In genomic region chr12:42338280-42338679, GRCh38 we compare ENCODE assay signal across 16 cellular contexts. TPM values are rescaled to one million over a fixed set of nuclear protein-coding genes. Genes with fewer than 3 reads are reported as not detected.
A peak's percentile ranks its signal among the peaks of the same experiment; 100 is the strongest.
DNase-seq lines count a peak whose midpoint lies in the region; ATAC-seq and TF ChIP-seq lines count a peak whose summit lies in the region.
"Had no signal": no experiment of that assay in that cellular context is flagged by ENCODE, and none has a peak within 500 bp of the region (broad histone marks: within the 10 kb centered on the region; RNA-seq: fewer than 3 reads in every experiment).

No MANE protein-coding gene starts in this region.

- H3K4me1 Mint-ChIP-seq in activated CD8-positive, alpha-beta T cell treated with anti-CD3 and anti-CD28 coated beads, Interleukin-2, amount 10 ng/mL, durations not matched to agents 7 days and 5 days (ENCODE audit: low read depth), result peaks cover 26% of the 10 kb centered on the region
- H3K4me1 Mint-ChIP-seq in endothelial cell (ENCODE audit: unreplicated experiment), result peaks cover 9% of the 10 kb centered on the region

- no peak overlapping the region for H3K4me3 ChIP-seq in cardiac muscle cell

- peaks cover 30% of the 10 kb centered on the region for H3K36me3 Mint-ChIP-seq in activated CD8-positive, alpha-beta T cell treated with anti-CD3 and anti-CD28 coated beads, Interleukin-2, amount 10 ng/mL, durations not matched to agents 7 days and 5 days (ENCODE audit: low read depth)
- H3K36me3 Mint-ChIP-seq in endothelial cell (ENCODE audit: low read depth, unreplicated experiment), result no peaks in the 10 kb centered on the region

- peak overlapping the region; percentile 17 for H3K27ac ChIP-seq in cardiac muscle cell

- no peaks in the 10 kb centered on the region for H3K27me3 Mint-ChIP-seq in activated CD8-positive, alpha-beta T cell treated with anti-CD3 and anti-CD28 coated beads, Interleukin-2, amount 10 ng/mL, durations not matched to agents 7 days and 5 days (ENCODE audit: low read depth)
- no peaks in the 10 kb centered on the region for H3K27me3 Mint-ChIP-seq in endothelial cell (ENCODE audit: unreplicated experiment)

- H3K4me3 Mint-ChIP-seq in activated CD8-positive, alpha-beta T cell treated with anti-CD3 and anti-CD28 coated beads, Interleukin-2, amount 10 ng/mL, durations not matched to agents 7 days and 5 days, result no peak overlapping the region
- no peak overlapping the region for H3K4me3 Mint-ChIP-seq in endothelial cell (ENCODE audit: unreplicated experiment)

- peak overlapping the region; percentile 21 for H3K27ac Mint-ChIP-seq in activated CD8-positive, alpha-beta T cell treated with anti-CD3 and anti-CD28 coated beads, Interleukin-2, amount 10 ng/mL, durations not matched to agents 7 days and 5 days
- H3K27ac Mint-ChIP-seq in endothelial cell (ENCODE audit: unreplicated experiment), result peak overlapping the region; percentile 1

- TF ChIP-seq CTCF in cardiac muscle cell (IDR thresholded peaks at IDR 0.05; ENCODE audit: low read depth, low read length) (no peak), endothelial cell (IDR thresholded peaks at IDR 0.05; ENCODE audit: unreplicated experiment) (no peak)

- no peaks in the 10 kb centered on the region for H3K27me3 ChIP-seq in cardiac muscle cell

- DNase-seq in cardiac muscle cell (ENCODE audit: low read depth in 1 of 2, low spot score in 1 of 2), result no peak
- DNase-seq in left ventricle myocardium superior, result no peak
- peak; percentile 18 for DNase-seq in OCI-M1 (lab: John Stamatoyannopoulos, UW)
- no peak for DNase-seq in activated CD8-positive, alpha-beta T cell treated with anti-CD3 and anti-CD28 coated beads, Interleukin-2, amount 10 ng/mL, durations not matched to agents 7 days and 5 days
- no peak for DNase-seq in endothelial cell (ENCODE audit: low spot score)
- no peak for DNase-seq in HK-2 (ENCODE audit: unreplicated experiment)
- DNase-seq: AML-193, DND-41, GDM1, IMR-90, MV-4-11, NCI-H1417 treated with DMSO at 0.1 percent for 48 hours, NCI-H2029 treated with DMSO at 0.1 percent for 48 hours, NCI-H524 had no signal

- peaks cover 5% of the 10 kb centered on the region for H3K4me1 ChIP-seq in cardiac muscle cell (ENCODE audit: low read depth)

- no peaks in the 10 kb centered on the region for H3K9me3 Mint-ChIP-seq in activated CD8-positive, alpha-beta T cell treated with anti-CD3 and anti-CD28 coated beads, Interleukin-2, amount 10 ng/mL, durations not matched to agents 7 days and 5 days (ENCODE audit: insufficient read depth)
- H3K9me3 Mint-ChIP-seq in endothelial cell (ENCODE audit: unreplicated experiment), result no peaks in the 10 kb centered on the region

- POLR2A ChIA-PET in activated CD8-positive, alpha-beta T cell treated with anti-CD3 and anti-CD28 coated beads, Interleukin-2, amount 10 ng/mL, durations not matched to agents 7 days and 5 days (lab: Charles Lee), result no interaction called here

- no peaks in the 10 kb centered on the region for H3K9me3 ChIP-seq in cardiac muscle cell (ENCODE audit: low read depth)

- H3K36me3 ChIP-seq in cardiac muscle cell, result peaks cover 11% of the 10 kb centered on the region

- ATAC-seq in left ventricle myocardium superior (no peak), HG03460 (IDR thresholded peaks at IDR 0.05; ENCODE audit: unreplicated experiment) (no peak), GM19395 (IDR thresholded peaks at IDR 0.05; ENCODE audit: unreplicated experiment) (no peak)
- ATAC-seq in activated CD8-positive, alpha-beta T cell treated with anti-CD3 and anti-CD28 coated beads, Interleukin-2, amount 10 ng/mL, durations not matched to agents 7 days and 5 days, result no peak

- intact Hi-C loops in left ventricle myocardium superior (cut with micrococcal nuclease), result loop anchor here (2.0 to 10.0 kb wide), 2 partner anchors 209 to 1063 kb away; no protein-coding TSS in a partner anchor

- CTCF ChIA-PET in activated CD8-positive, alpha-beta T cell treated with anti-CD3 and anti-CD28 coated beads, Interleukin-2, amount 10 ng/mL, durations not matched to agents 7 days and 5 days (lab: Charles Lee), result interaction anchor here (2.4 kb wide), 1 partner anchor 34 kb away, joined by 8 read pairs; no protein-coding TSS in a partner anchor

RNA-seq across cellular contexts. Expression of gene PPHLN1, which starts 12.3 kb away (rescaled TPM):
- total RNA-seq in cardiac muscle cell, result 77.6 and 87.8 TPM in 2 replicates
- polyA plus RNA-seq in cardiac muscle cell, result 70.6 and 93.0 TPM in 2 replicates
- total RNA-seq in left ventricle myocardium superior, result 27.8 TPM
- 10 to 100 TPM; 76.9 to 79.3 TPM for total RNA-seq in activated CD8-positive, alpha-beta T cell treated with anti-CD3 and anti-CD28 coated beads, Interleukin-2, amount 10 ng/mL, durations not matched to agents 7 days and 5 days
- 50.3 TPM for total RNA-seq in endothelial cell (ENCODE audit: unreplicated experiment)

RNA-seq across cellular contexts. Expression of gene ZCRB1, which starts 12.4 kb away (rescaled TPM):
- total RNA-seq in cardiac muscle cell (30.2 and 30.4 TPM in 2 replicates), left ventricle myocardium superior (58.6 TPM), endothelial cell (ENCODE audit: unreplicated experiment) (31.5 TPM)
- 135 and 140 TPM in 2 replicates for polyA plus RNA-seq in cardiac muscle cell
- 10 to 100 TPM; 46.6 to 51.1 TPM for total RNA-seq in activated CD8-positive, alpha-beta T cell treated with anti-CD3 and anti-CD28 coated beads, Interleukin-2, amount 10 ng/mL, durations not matched to agents 7 days and 5 days
